Comparison of ENCODE assay signal across 10 cellular contexts in the genomic region with DNA sequence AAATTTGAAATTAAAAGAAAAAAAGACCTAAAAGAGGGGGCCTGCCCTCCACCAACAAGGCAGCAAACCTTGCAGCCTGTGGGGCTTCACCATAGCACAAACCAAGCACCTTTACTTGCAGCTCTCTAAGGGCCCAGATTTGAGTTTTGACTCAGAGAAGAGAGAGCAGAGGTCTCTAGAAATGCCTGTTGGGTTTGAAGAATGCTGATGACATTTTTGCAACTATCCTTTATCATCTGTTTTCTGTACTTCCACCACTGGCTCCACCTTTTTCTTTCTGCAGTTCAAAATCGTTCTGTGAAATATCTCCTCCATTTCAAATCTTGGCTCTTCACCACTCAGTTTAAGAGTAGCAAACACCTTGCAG.
DNase-seq lines count a peak whose midpoint lies in the region; ATAC-seq, FAIRE-seq and TF ChIP-seq lines count a peak whose summit lies in the region.
"Had no signal": no experiment of that assay in that cellular context is flagged by ENCODE, and none has a peak within 500 bp of the region (broad histone marks: within the 10 kb centered on the region; RNA-seq: fewer than 3 reads in every experiment).

No MANE protein-coding gene starts in this region.

- H4K20me1 ChIP-seq in GM12878 (ENCODE audit: control insufficient read depth, insufficient read depth): no peaks in the 10 kb centered on the region

- no peaks in the 10 kb centered on the region for H3K79me2 ChIP-seq in GM12878 (ENCODE audit: control insufficient read depth, insufficient read depth, low read length)

- H3K4me2 ChIP-seq in GM12878 (ENCODE audit: control insufficient read depth, insufficient read depth): no peak overlapping the region

- H3K9ac ChIP-seq in GM12878 (ENCODE audit: control insufficient read depth, insufficient read depth, low read length) (no peak overlapping the region), mucosa of rectum (ENCODE audit: low read depth in 1 of 2, low read length in 2 of 2) (no peak overlapping the region)

- H3K4me3 Mint-ChIP-seq in CD4-positive, alpha-beta T cell: peak overlapping the region; percentile 87

- no peak for TF ChIP-seq POLR2A in GM12878 (IDR thresholded peaks at IDR 0.05; ENCODE audit: low read depth, low read length)

- WGBS in GM12878 (ENCODE audit: insufficient coverage, insufficient replicate concordance, low lambda C conversion rate, missing lambda C conversion rate): 22% methylated on average over 1 of the region's 1 CpG

- H3K4me1 ChIP-seq in GM12878 (ENCODE audit: control insufficient read depth, insufficient read depth, low read length) (no peaks in the 10 kb centered on the region), mucosa of rectum (ENCODE audit: control insufficient read depth in 2 of 2, insufficient read depth in 2 of 2, low read length in 2 of 2) (peaks cover 0 to 4% of the 10 kb centered on the region in 2 donors)

- TF ChIP-seq RAD21 in GM12878 (IDR thresholded peaks at IDR 0.05; ENCODE audit: insufficient read depth, low read depth, low read length): no peak

- CTCF ChIA-PET in CD4-positive, alpha-beta T cell (lab: Charles Lee): no interaction called here
- CTCF ChIA-PET in GM12878 (lab: Yijun Ruan, JAX): no interaction called here

- BruUV-seq in GM12878 (replicated peaks; lab: Mats Ljungman, UMichigan): no TSS peak

- SMC1A ChIA-PET in GM12878 (lab: Charles Lee; ENCODE audit: uncharacterized antibody, unreplicated experiment): no interaction called here

- no peak overlapping the region for H2AFZ ChIP-seq in GM12878 (ENCODE audit: control insufficient read depth, low read depth, low read length)

- H3K36me3 ChIP-seq in GM12878 (ENCODE audit: control insufficient read depth in 2 of 2, insufficient read depth in 2 of 2, low read length in 1 of 2): no peaks in the 10 kb centered on the region
- H3K36me3 ChIP-seq in mucosa of rectum (ENCODE audit: control insufficient read depth in 2 of 2, insufficient read depth in 2 of 2, low read length in 2 of 2): no peaks in the 10 kb centered on the region
- H3K36me3 ChIP-seq: thyroid gland had no signal

- in situ Hi-C loops in GM12878 (cut with MboI): no loop called here

- no peak overlapping the region for H3K27ac ChIP-seq in CD4-positive, alpha-beta T cell (ENCODE audit: low read depth, low read length)
- no peak overlapping the region for H3K27ac ChIP-seq in GM12878 (ENCODE audit: control insufficient read depth, insufficient read depth)
- no peak overlapping the region for H3K27ac ChIP-seq in mucosa of rectum (ENCODE audit: low read depth in 2 of 2, low read length in 2 of 2)
- H3K27ac ChIP-seq: thyroid gland had no signal

- no peak for DNase-seq in CD4-positive, alpha-beta T cell
- DNase-seq in GM12878 (ENCODE audit: low read depth, low spot score): no peak
- DNase-seq in activated CD8-positive, alpha-beta memory T cell treated with anti-CD3 and anti-CD28 coated beads for 24 hours: no peak
- no peak for DNase-seq in activated CD4-positive, CD25-positive, alpha-beta regulatory T cell (lab: John Stamatoyannopoulos, UW)
- no peak for DNase-seq in midbrain (lab: John Stamatoyannopoulos, UW)
- DNase-seq: activated CD8-positive, alpha-beta memory T cell treated with anti-CD3 and anti-CD28 coated beads, Interleukin-2, amount 50 U/mL, for 48 hours; thyroid gland had no signal

- peaks cover 27% of the 10 kb centered on the region for H3K27me3 Mint-ChIP-seq in CD4-positive, alpha-beta T cell

- no peak for FAIRE-seq in GM12878 (lab: Jason Lieb, UNC)

- RAD21 ChIA-PET in GM12878 (lab: Charles Lee; ENCODE audit: unreplicated experiment): no interaction called here

- TF ChIP-seq CTCF in CD4-positive, alpha-beta T cell (IDR thresholded peaks at IDR 0.05): no peak
- TF ChIP-seq CTCF in GM12878 (IDR thresholded peaks at IDR 0.05 in 2 of 3, conservative IDR thresholded peaks at IDR 0.05 in 1 of 3; ENCODE audit: control insufficient read depth in 2 of 3, extremely low read depth in 1 of 3, insufficient read depth in 1 of 3, low read depth in 3 of 3, low read length in 3 of 3): no peak

- no peaks in the 10 kb centered on the region for H3K9me3 ChIP-seq in CD4-positive, alpha-beta T cell (ENCODE audit: control insufficient read depth, low read length)
- no peaks in the 10 kb centered on the region for H3K9me3 ChIP-seq in GM12878 (replicated peaks; ENCODE audit: control insufficient read depth, insufficient read depth, low read length)
- no peaks in the 10 kb centered on the region for H3K9me3 ChIP-seq in mucosa of rectum (ENCODE audit: control insufficient read depth in 2 of 2, low read length in 2 of 2)
- H3K9me3 ChIP-seq: thyroid gland had no signal

- no peak for ATAC-seq in CD4-positive, alpha-beta T cell (ENCODE audit: poor library complexity)
- ATAC-seq in HG03342 (IDR thresholded peaks at IDR 0.05; ENCODE audit: unreplicated experiment) (peak; percentile 9), GM12878 (peak; percentile 15; the same call in 1 of the 3 replicates), HG03520 (IDR thresholded peaks at IDR 0.05; ENCODE audit: unreplicated experiment) (no peak)

- no peak for TF ChIP-seq EP300 in GM12878 (IDR thresholded peaks at IDR 0.05; ENCODE audit: borderline replicate concordance in 1 of 2, control insufficient read depth in 1 of 2, low read depth in 2 of 2, low read length in 2 of 2)

- peaks cover 14% of the 10 kb centered on the region for H3K4me1 Mint-ChIP-seq in CD4-positive, alpha-beta T cell (ENCODE audit: low read depth)

- H3K36me3 Mint-ChIP-seq in CD4-positive, alpha-beta T cell (ENCODE audit: low read depth): no peaks in the 10 kb centered on the region

- H3K4me3 ChIP-seq in GM12878: peak overlapping the region; percentile 41; the same call in 1 of the 2 replicates
- H3K4me3 ChIP-seq in mucosa of rectum (ENCODE audit: low read length in 2 of 2): peak overlapping the region; percentile 58 to 76

- H3K9me3 Mint-ChIP-seq in CD4-positive, alpha-beta T cell: no peaks in the 10 kb centered on the region

- intact Hi-C loops in CD4-positive, alpha-beta T cell (cut with DNase I, micrococcal nuclease): no loop called here
- intact Hi-C loops in GM12878 (cut with micrococcal nuclease; ENCODE audit: unreplicated experiment): no loop called here

- POLR2A ChIA-PET in CD4-positive, alpha-beta T cell (lab: Charles Lee): no interaction called here
- POLR2A ChIA-PET in GM12878 (lab: Charles Lee): no interaction called here

- peak overlapping the region; percentile 43 for H3K27ac Mint-ChIP-seq in CD4-positive, alpha-beta T cell

- H3K27me3 ChIP-seq in CD4-positive, alpha-beta T cell (ENCODE audit: control insufficient read depth, insufficient read depth, low read length): peaks cover 4% of the 10 kb centered on the region
- H3K27me3 ChIP-seq in GM12878 (replicated peaks in 1 of 2; ENCODE audit: control insufficient read depth in 2 of 2, insufficient read depth in 2 of 2, low read length in 1 of 2) (peaks cover 0 to 2% of the 10 kb centered on the region in 2 experiments; a peak in 1 of 4 replicates), mucosa of rectum (ENCODE audit: control insufficient read depth in 2 of 2, insufficient read depth in 2 of 2, low read length in 2 of 2) (peaks cover 15 to 32% of the 10 kb centered on the region in 2 donors)
- H3K27me3 ChIP-seq: thyroid gland had no signal

TF ChIP-seq in GM12878, 131 proteins besides CTCF, POLR2A, EP300 and RAD21 (continues in another document):
- TF ChIP-seq PRDM15 (CRISPR knock-in tag; IDR thresholded peaks at IDR 0.05) (no peak), ATF3 (IDR thresholded peaks at IDR 0.05; ENCODE audit: borderline replicate concordance, extremely low read depth, low read depth, low read length) (no peak), CEBPB (IDR thresholded peaks at IDR 0.05; ENCODE audit: borderline replicate concordance in 1 of 2, low read depth in 2 of 2, low read length in 2 of 2) (no peak), NR2F1 (conservative IDR thresholded peaks at IDR 0.05) (no peak)

Comparison
In these comparisons a context has a peak if more than half of its experiments do, and no peak if none do; other contexts are left out.
1. ATAC-seq: peak in HG03342 (single experiment) and GM12878 (single experiment); none in CD4-positive, alpha-beta T cell (single experiment) and HG03520 (single experiment).